In genomic region chr9:5626727-5627634, GRCh38 we compare ENCODE assay signal across 7 cellular contexts. TPM values are rescaled to one million over a fixed set of nuclear protein-coding genes. Genes with fewer than 3 reads are reported as not detected.
DNase-seq lines count a peak whose midpoint lies in the region; ATAC-seq and TF ChIP-seq lines count a peak whose summit lies in the region.

No MANE protein-coding gene starts in this region.

- H3K27ac Mint-ChIP-seq in GM23338 = peak overlapping the region; percentile 44; the same call in 1 of the 2 replicates
- peak overlapping the region; percentile 100 for H3K27ac Mint-ChIP-seq in activated B cell treated with CpG ODN at 0.5 μM for 24 hours

- H3F3A ChIP-seq in GM23338 (replicated peaks; ENCODE audit: low read depth) (no peaks in the 10 kb centered on the region), Loucy (ENCODE audit: low read depth) (peaks cover 3% of the 10 kb centered on the region; the same call in 1 of the 2 replicates)

- no peaks in the 10 kb centered on the region for H3K9me3 Mint-ChIP-seq in GM23338
- H3K9me3 Mint-ChIP-seq in activated B cell treated with CpG ODN at 0.5 μM for 24 hours = no peaks in the 10 kb centered on the region

- H3K36me3 ChIP-seq in GM23338 (ENCODE audit: insufficient read depth) = no peaks in the 10 kb centered on the region
- no peaks in the 10 kb centered on the region for H3K36me3 ChIP-seq in Loucy (ENCODE audit: insufficient read depth, low read length)
- H3K36me3 ChIP-seq in effector memory CD4-positive, alpha-beta T cell (ENCODE audit: control insufficient read depth, insufficient read depth, low read length) = no peaks in the 10 kb centered on the region
- H3K36me3 ChIP-seq in muscle layer of duodenum (ENCODE audit: control insufficient read depth in 1 of 2, insufficient read depth in 2 of 2, low read length in 2 of 2) = no peaks in the 10 kb centered on the region
- no peaks in the 10 kb centered on the region for H3K36me3 ChIP-seq in tibial artery

- in situ Hi-C loops in GM13977 (cut with MboI; ENCODE audit: low pct_unique_long_range_greater_than_20kb, low sequenced_read_pairs, unreplicated experiment) = no loop called here

- intact Hi-C loops in activated B cell treated with CpG ODN at 0.5 μM for 24 hours (cut with micrococcal nuclease) (loop anchor here (1.0 to 10.0 kb wide), 8 partner anchors 9 to 1128 kb away; partner anchors contain the start of genes CDC37L1 and KDM4C), tibial artery (cut with DNase I; ENCODE audit: low total_unique reads) (no loop called here)

- CTCF ChIA-PET in activated B cell treated with CpG ODN at 0.5 μM for 24 hours (lab: Charles Lee) = interaction anchor here (1.0 to 3.1 kb wide), 5 partner anchors 23 to 176 kb away, joined by 3 to 19 read pairs (median 6); partner anchors contain the start of gene CD274

- H3K27ac ChIP-seq in GM23338 (ENCODE audit: low read depth) (no peak overlapping the region), muscle layer of duodenum (ENCODE audit: low read length) (peak overlapping the region; percentile 98), tibial artery (peak overlapping the region; percentile 97 to 99)
- peak overlapping the region; percentile 87 for H3K27ac ChIP-seq in effector memory CD4-positive, alpha-beta T cell (ENCODE audit: insufficient read depth, low read length, poor library complexity, severe bottlenecking)

- H3K27me3 ChIP-seq in GM23338 (ENCODE audit: insufficient read depth) = no peaks in the 10 kb centered on the region
- H3K27me3 ChIP-seq in Loucy (ENCODE audit: insufficient read depth, low read length, poor library complexity, severe bottlenecking) = no peaks in the 10 kb centered on the region
- no peaks in the 10 kb centered on the region for H3K27me3 ChIP-seq in effector memory CD4-positive, alpha-beta T cell (replicated peaks; ENCODE audit: control insufficient read depth, insufficient read depth, low read length, poor library complexity, severe bottlenecking)
- H3K27me3 ChIP-seq in muscle layer of duodenum (ENCODE audit: low read depth, low read length) = no peaks in the 10 kb centered on the region
- H3K27me3 ChIP-seq in tibial artery = no peaks in the 10 kb centered on the region

- DNase-seq in GM13977 (ENCODE audit: low spot score) (peak; percentile 80), GM23338 (ENCODE audit: low spot score) (no peak), activated B cell treated with CpG ODN at 0.5 μM for 24 hours (peak; percentile 41), tibial artery (peak; percentile 74 to 77)
- DNase-seq in effector memory CD4-positive, alpha-beta T cell = peak in 2 of 3 donors; percentile 14

- H3K4me2 ChIP-seq in GM23338 = peak overlapping the region; percentile 83; the same call in 1 of the 2 replicates
- H3K4me2 ChIP-seq in Loucy (ENCODE audit: low read depth, low read length, poor library complexity, severe bottlenecking) = peak overlapping the region; percentile 90

- ATAC-seq in GM23338 (no peak), activated B cell treated with CpG ODN at 0.5 μM for 24 hours (ENCODE audit: low read depth) (peak; percentile 40)

- peak overlapping the region; percentile 94 for H3K9ac ChIP-seq in Loucy (ENCODE audit: low read depth, low read length, poor library complexity, severe bottlenecking)

- H3K9me2 ChIP-seq in GM23338 (ENCODE audit: insufficient read depth) (no peaks in the 10 kb centered on the region), Loucy (replicated peaks; ENCODE audit: low read depth, low read length) (no peaks in the 10 kb centered on the region)

- H3K4me1 ChIP-seq in GM23338 (ENCODE audit: insufficient read depth) (peaks cover 12% of the 10 kb centered on the region), Loucy (ENCODE audit: insufficient read depth, low read length, poor library complexity, severe bottlenecking) (peaks cover 52% of the 10 kb centered on the region), muscle layer of duodenum (ENCODE audit: control insufficient read depth in 1 of 2, insufficient read depth in 2 of 2, low read length in 2 of 2) (peaks cover 22 to 29% of the 10 kb centered on the region in 2 donors), tibial artery (peaks cover 0 to 78% (median 28%) of the 10 kb centered on the region in 4 donors)
- peaks cover 22% of the 10 kb centered on the region for H3K4me1 ChIP-seq in effector memory CD4-positive, alpha-beta T cell (ENCODE audit: control insufficient read depth, insufficient read depth, low read length, poor library complexity, severe bottlenecking)

- peaks cover 25% of the 10 kb centered on the region for H3K79me2 ChIP-seq in GM23338 (replicated peaks; ENCODE audit: insufficient read depth)
- H3K79me2 ChIP-seq in Loucy (ENCODE audit: insufficient read depth, low read length) = peaks cover 70% of the 10 kb centered on the region

- H3K27me3 Mint-ChIP-seq in GM23338 (ENCODE audit: insufficient read depth, low read depth, poor library complexity) (peaks cover 14% of the 10 kb centered on the region), activated B cell treated with CpG ODN at 0.5 μM for 24 hours (no peaks in the 10 kb centered on the region)

- H4K20me1 ChIP-seq in GM23338 (replicated peaks; ENCODE audit: insufficient read depth) (no peaks in the 10 kb centered on the region), Loucy (ENCODE audit: insufficient read depth, low read length, poor library complexity, severe bottlenecking) (peaks cover 24% of the 10 kb centered on the region)

- H3K4me3 Mint-ChIP-seq in GM23338 = peak overlapping the region; percentile 58
- peak overlapping the region; percentile 91 for H3K4me3 Mint-ChIP-seq in activated B cell treated with CpG ODN at 0.5 μM for 24 hours

- POLR2A ChIA-PET in activated B cell treated with CpG ODN at 0.5 μM for 24 hours (lab: Charles Lee) = interaction anchor here (0.6 to 3.8 kb wide), 27 partner anchors 7 to 1162 kb away, joined by 3 to 131 read pairs (median 5); partner anchors contain the start of genes CD274, CDC37L1, ERMP1 and JAK2

- H3K4me3 ChIP-seq in GM23338 (peak overlapping the region; percentile 79; the same call in 1 of the 2 replicates), Loucy (ENCODE audit: low read length, poor library complexity, severe bottlenecking) (peak overlapping the region; percentile 95), muscle layer of duodenum (ENCODE audit: low read depth in 1 of 2, low read length in 2 of 2) (peak overlapping the region; percentile 77 to 90), tibial artery (peak overlapping the region; percentile 73 to 98)
- H3K4me3 ChIP-seq in effector memory CD4-positive, alpha-beta T cell (ENCODE audit: insufficient read depth, low read depth, low read length, poor library complexity, severe bottlenecking) = peak overlapping the region; percentile 96

- H3K9me3 ChIP-seq in Loucy (ENCODE audit: insufficient read depth, low read depth, low read length) (no peaks in the 10 kb centered on the region), muscle layer of duodenum (ENCODE audit: control insufficient read depth in 1 of 2, low read length in 2 of 2) (no peaks in the 10 kb centered on the region), tibial artery (no peaks in the 10 kb centered on the region)
- H3K9me3 ChIP-seq in effector memory CD4-positive, alpha-beta T cell (ENCODE audit: control insufficient read depth, low read length) = no peaks in the 10 kb centered on the region

- peaks cover 18% of the 10 kb centered on the region for H3K4me1 Mint-ChIP-seq in GM23338
- peaks cover 70% of the 10 kb centered on the region for H3K4me1 Mint-ChIP-seq in activated B cell treated with CpG ODN at 0.5 μM for 24 hours

- H3K36me3 Mint-ChIP-seq in GM23338 (ENCODE audit: low read depth) (no peaks in the 10 kb centered on the region; the same call in 2 of the 3 replicates), activated B cell treated with CpG ODN at 0.5 μM for 24 hours (ENCODE audit: low read depth) (peaks cover 38% of the 10 kb centered on the region)

- H2AFZ ChIP-seq in GM23338 (no peak overlapping the region; the same call in 1 of the 2 replicates), Loucy (ENCODE audit: low read length) (peak overlapping the region; percentile 82; the same call in 1 of the 2 replicates)

- no peak for TF ChIP-seq CTCF in GM13977 (IDR thresholded peaks at IDR 0.05; ENCODE audit: extremely low read depth, insufficient read depth, missing control alignments)
- TF ChIP-seq CTCF in GM23338 (conservative IDR thresholded peaks at IDR 0.05; ENCODE audit: low read depth in 2 of 2) = no peak
- TF ChIP-seq CTCF in Loucy (conservative IDR thresholded peaks at IDR 0.05; ENCODE audit: low read length) = no peak
- TF ChIP-seq CTCF in activated B cell treated with CpG ODN at 0.5 μM for 24 hours (IDR thresholded peaks at IDR 0.05) = no peak
- TF ChIP-seq CTCF in tibial artery (IDR thresholded peaks at IDR 0.05) = no peak

TF ChIP-seq in GM23338, 12 proteins besides CTCF, POLR2A, EP300 and RAD21 (continues in another document):
- TF ChIP-seq, protein P1, sequence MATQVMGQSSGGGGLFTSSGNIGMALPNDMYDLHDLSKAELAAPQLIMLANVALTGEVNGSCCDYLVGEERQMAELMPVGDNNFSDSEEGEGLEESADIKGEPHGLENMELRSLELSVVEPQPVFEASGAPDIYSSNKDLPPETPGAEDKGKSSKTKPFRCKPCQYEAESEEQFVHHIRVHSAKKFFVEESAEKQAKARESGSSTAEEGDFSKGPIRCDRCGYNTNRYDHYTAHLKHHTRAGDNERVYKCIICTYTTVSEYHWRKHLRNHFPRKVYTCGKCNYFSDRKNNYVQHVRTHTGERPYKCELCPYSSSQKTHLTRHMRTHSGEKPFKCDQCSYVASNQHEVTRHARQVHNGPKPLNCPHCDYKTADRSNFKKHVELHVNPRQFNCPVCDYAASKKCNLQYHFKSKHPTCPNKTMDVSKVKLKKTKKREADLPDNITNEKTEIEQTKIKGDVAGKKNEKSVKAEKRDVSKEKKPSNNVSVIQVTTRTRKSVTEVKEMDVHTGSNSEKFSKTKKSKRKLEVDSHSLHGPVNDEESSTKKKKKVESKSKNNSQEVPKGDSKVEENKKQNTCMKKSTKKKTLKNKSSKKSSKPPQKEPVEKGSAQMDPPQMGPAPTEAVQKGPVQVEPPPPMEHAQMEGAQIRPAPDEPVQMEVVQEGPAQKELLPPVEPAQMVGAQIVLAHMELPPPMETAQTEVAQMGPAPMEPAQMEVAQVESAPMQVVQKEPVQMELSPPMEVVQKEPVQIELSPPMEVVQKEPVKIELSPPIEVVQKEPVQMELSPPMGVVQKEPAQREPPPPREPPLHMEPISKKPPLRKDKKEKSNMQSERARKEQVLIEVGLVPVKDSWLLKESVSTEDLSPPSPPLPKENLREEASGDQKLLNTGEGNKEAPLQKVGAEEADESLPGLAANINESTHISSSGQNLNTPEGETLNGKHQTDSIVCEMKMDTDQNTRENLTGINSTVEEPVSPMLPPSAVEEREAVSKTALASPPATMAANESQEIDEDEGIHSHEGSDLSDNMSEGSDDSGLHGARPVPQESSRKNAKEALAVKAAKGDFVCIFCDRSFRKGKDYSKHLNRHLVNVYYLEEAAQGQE (IDR thresholded peaks at IDR 0.05; ENCODE audit: unreplicated experiment) = no peak
- TF ChIP-seq STAT1 (IDR thresholded peaks at IDR 0.05; ENCODE audit: unreplicated experiment) (no peak), EZH2 (IDR thresholded peaks at IDR 0.05; ENCODE audit: low read depth, unreplicated experiment) (no peak)

RNA-seq across cellular contexts. Expression of gene RIC1, which starts 1.9 kb away (rescaled TPM):
- 31.5 and 34.9 TPM in 2 replicates for total RNA-seq in GM23338 (2014; rRNA removed; shearing (Covaris generic))
- polyA plus RNA-seq in GM23338 (2016; fragmentation: Nextera tagmentation; extraction: Ambion mirVana) = 5.7 and 7.8 TPM in 2 replicates
- total RNA-seq in activated B cell treated with CpG ODN at 0.5 μM for 24 hours = 68.1 and 85.0 TPM in 2 replicates
